ENCODE assay signal across 8 cellular contexts in the genomic region with DNA sequence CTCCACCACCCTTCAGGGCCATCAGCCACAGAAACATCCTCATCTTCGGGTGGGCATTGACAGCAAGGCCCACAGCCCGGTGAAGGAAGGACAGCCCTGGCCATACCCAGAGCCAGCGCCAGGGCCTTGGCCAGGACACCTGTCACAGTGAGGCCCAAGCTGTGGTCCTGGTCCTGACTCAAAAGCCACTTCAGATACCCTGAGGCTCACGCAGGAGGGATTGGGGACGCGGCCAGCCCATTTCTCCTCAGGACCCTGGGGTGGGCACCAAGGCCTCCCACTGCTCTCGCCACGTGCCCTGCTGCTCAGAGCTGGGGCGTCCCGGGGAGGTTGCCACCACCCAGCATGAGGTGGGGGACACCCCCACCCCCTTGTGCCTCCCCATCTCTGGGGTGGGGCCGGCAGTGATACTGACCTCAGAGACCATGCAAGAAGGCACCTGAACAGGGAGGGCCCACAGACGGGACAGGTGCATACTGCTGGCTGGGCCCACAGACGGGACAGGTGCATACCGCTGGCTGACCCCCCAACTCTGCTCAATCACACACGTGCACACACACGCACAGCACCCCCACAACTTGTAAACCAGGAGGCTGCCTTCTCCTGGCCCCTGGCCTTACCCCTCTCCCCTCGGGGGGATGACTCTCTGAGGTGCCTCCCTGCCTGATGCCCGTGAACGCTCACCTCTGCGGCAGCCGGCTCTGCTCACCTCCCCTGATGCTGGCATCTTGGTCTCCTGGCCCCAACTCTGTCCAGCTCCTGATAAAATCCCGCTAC. TPM values are rescaled to one million over a fixed set of nuclear protein-coding genes. Genes with fewer than 3 reads are reported as not detected.
DNase-seq lines count a peak whose midpoint lies in the region; ATAC-seq, FAIRE-seq and TF ChIP-seq lines count a peak whose summit lies in the region.
"Had no signal": no experiment of that assay in that cellular context is flagged by ENCODE, and none has a peak within 500 bp of the region (broad histone marks: within the 10 kb centered on the region; RNA-seq: fewer than 3 reads in every experiment).

No MANE protein-coding gene starts in this region.

- H3K27ac ChIP-seq in GM23338 (ENCODE audit: low read depth) (no peak overlapping the region), WERI-Rb-1 (peak overlapping the region; percentile 94), gastroesophageal sphincter (peak overlapping the region; percentile 40 to 84 (median 81)), spleen (peak overlapping the region in 7 of 8 donors; percentile 53 to 95 (median 83))

- no peaks in the 10 kb centered on the region for H3K9me3 ChIP-seq in WERI-Rb-1 (ENCODE audit: severe bottlenecking)
- H3K9me3 ChIP-seq in gastroesophageal sphincter: no peaks in the 10 kb centered on the region
- H3K9me3 ChIP-seq in spleen: no peaks in the 10 kb centered on the region
- H3K9me3 ChIP-seq in HAP-1: no peaks in the 10 kb centered on the region

- no peak for TF ChIP-seq CTCF in GM23338 (conservative IDR thresholded peaks at IDR 0.05; ENCODE audit: low read depth in 2 of 2)
- TF ChIP-seq CTCF in WERI-Rb-1 (IDR thresholded peaks at IDR 0.05; ENCODE audit: low read depth, low read length): no peak
- no peak for TF ChIP-seq CTCF in gastroesophageal sphincter (IDR thresholded peaks at IDR 0.05)
- TF ChIP-seq CTCF in spleen (IDR thresholded peaks at IDR 0.05 in 8 of 11, conservative IDR thresholded peaks at IDR 0.05 in 3 of 11): no peak

- H3K4me2 ChIP-seq in GM23338: peak overlapping the region; percentile 52; the same call in 1 of the 2 replicates

- ATAC-seq in GM23338: no peak
- ATAC-seq in gastroesophageal sphincter: no peak

- H3K4me1 ChIP-seq in GM23338 (ENCODE audit: insufficient read depth) (peaks cover 39% of the 10 kb centered on the region), gastroesophageal sphincter (peaks cover 0 to 91% (median 23%) of the 10 kb centered on the region in 3 donors), spleen (peaks cover 10 to 85% (median 52%) of the 10 kb centered on the region in 6 donors), HAP-1 (peaks cover 20% of the 10 kb centered on the region)

- H3K9me3 Mint-ChIP-seq in GM23338: no peaks in the 10 kb centered on the region

- in situ Hi-C loops in HAP-1 (cut with MboI; ENCODE audit: low sequenced_read_pairs): loop anchor here (25.0 kb wide), 1 partner anchor 468 kb away; a partner anchor contains a TSS

- H3K4me1 Mint-ChIP-seq in GM23338: peaks cover 61% of the 10 kb centered on the region

- H3K9me2 ChIP-seq in GM23338 (ENCODE audit: insufficient read depth): no peaks in the 10 kb centered on the region

- H3K27me3 ChIP-seq in GM23338 (ENCODE audit: insufficient read depth) (no peaks in the 10 kb centered on the region), WERI-Rb-1 (ENCODE audit: insufficient read depth, low read depth, severe bottlenecking) (no peaks in the 10 kb centered on the region), gastroesophageal sphincter (no peaks in the 10 kb centered on the region), spleen (replicated peaks in 1 of 7) (no peaks in the 10 kb centered on the region), HAP-1 (ENCODE audit: low read depth) (no peaks in the 10 kb centered on the region)

- TF ChIP-seq POLR2A in gastroesophageal sphincter (IDR thresholded peaks at IDR 0.05) (no peak), spleen (IDR thresholded peaks at IDR 0.05) (no peak)

- peaks cover 81% of the 10 kb centered on the region for H3K79me2 ChIP-seq in GM23338 (replicated peaks; ENCODE audit: insufficient read depth)

- 0 out of 2 replicates have a peak, but pooled peaks cover 7% of the 10 kb centered on the region for H3K36me3 ChIP-seq in GM23338 (ENCODE audit: insufficient read depth)
- H3K36me3 ChIP-seq in WERI-Rb-1: peaks cover 23% of the 10 kb centered on the region
- peaks cover 0 to 15% of the 10 kb centered on the region in 2 donors for H3K36me3 ChIP-seq in gastroesophageal sphincter
- H3K36me3 ChIP-seq in spleen: peaks cover 0 to 17% (median 0%) of the 10 kb centered on the region in 6 donors
- peaks cover 66% of the 10 kb centered on the region for H3K36me3 ChIP-seq in HAP-1 (replicated peaks)

- peak overlapping the region; percentile 56; the same call in 1 of the 2 replicates for H3K27ac Mint-ChIP-seq in GM23338

- peaks cover 78% of the 10 kb centered on the region for H3K36me3 Mint-ChIP-seq in GM23338 (ENCODE audit: low read depth)

- no peak overlapping the region; the same call in 2 of the 3 replicates for H3K4me3 Mint-ChIP-seq in GM23338

- H3F3A ChIP-seq in GM23338 (replicated peaks; ENCODE audit: low read depth): peaks cover 26% of the 10 kb centered on the region; the same call in 1 of the 2 replicates

- DNase-seq in GM23338 (ENCODE audit: low spot score) (no peak), WERI-Rb-1 (no peak), spleen (peak; percentile 80), HTR-8/SVneo (ENCODE audit: insufficient read length, low spot score) (no peak), cerebellar nuclear complex (lab: John Stamatoyannopoulos, UW) (no peak), HAP-1 (ENCODE audit: low spot score in 2 of 2) (no peak)
- DNase-seq: SW 1271 had no signal

- TF ChIP-seq EP300 in gastroesophageal sphincter (IDR thresholded peaks at IDR 0.05): no peak

- no peak for FAIRE-seq in HTR-8/SVneo (lab: Jason Lieb, UNC)

- peaks cover 37% of the 10 kb centered on the region for H4K20me1 ChIP-seq in GM23338 (replicated peaks; ENCODE audit: insufficient read depth)

- 0 out of 2 replicates have a peak overlapping the region, but pooled peaks have one; percentile 16 for H3K4me3 ChIP-seq in GM23338
- H3K4me3 ChIP-seq in WERI-Rb-1 (ENCODE audit: low read depth, low read length): no peak overlapping the region
- no peak overlapping the region for H3K4me3 ChIP-seq in gastroesophageal sphincter
- peak overlapping the region in 3 of 8 donors; percentile 20 to 64 (median 33) for H3K4me3 ChIP-seq in spleen
- no peak overlapping the region for H3K4me3 ChIP-seq in HAP-1

- 79% methylated on average over 6 of the region's 22 CpGs; no CpG with 5 or more reads in 1 of the 2 donors for WGBS in gastroesophageal sphincter (ENCODE audit: low coverage in 1 of 2), 2 donors
- WGBS in spleen, 5 donors: 84 to 93% (median 92%) methylated on average over 11 to 22 of the region's 22 CpGs

- H3K27me3 Mint-ChIP-seq in GM23338 (ENCODE audit: insufficient read depth, low read depth, poor library complexity): peaks cover 23% of the 10 kb centered on the region

- no peak overlapping the region for H2AFZ ChIP-seq in GM23338

- intact Hi-C loops in spleen (cut with DNase I; ENCODE audit: low total_unique reads): no loop called here

TF ChIP-seq in GM23338, 12 proteins besides CTCF, POLR2A, EP300 and RAD21 (continues in another document):
- TF ChIP-seq, protein P1, sequence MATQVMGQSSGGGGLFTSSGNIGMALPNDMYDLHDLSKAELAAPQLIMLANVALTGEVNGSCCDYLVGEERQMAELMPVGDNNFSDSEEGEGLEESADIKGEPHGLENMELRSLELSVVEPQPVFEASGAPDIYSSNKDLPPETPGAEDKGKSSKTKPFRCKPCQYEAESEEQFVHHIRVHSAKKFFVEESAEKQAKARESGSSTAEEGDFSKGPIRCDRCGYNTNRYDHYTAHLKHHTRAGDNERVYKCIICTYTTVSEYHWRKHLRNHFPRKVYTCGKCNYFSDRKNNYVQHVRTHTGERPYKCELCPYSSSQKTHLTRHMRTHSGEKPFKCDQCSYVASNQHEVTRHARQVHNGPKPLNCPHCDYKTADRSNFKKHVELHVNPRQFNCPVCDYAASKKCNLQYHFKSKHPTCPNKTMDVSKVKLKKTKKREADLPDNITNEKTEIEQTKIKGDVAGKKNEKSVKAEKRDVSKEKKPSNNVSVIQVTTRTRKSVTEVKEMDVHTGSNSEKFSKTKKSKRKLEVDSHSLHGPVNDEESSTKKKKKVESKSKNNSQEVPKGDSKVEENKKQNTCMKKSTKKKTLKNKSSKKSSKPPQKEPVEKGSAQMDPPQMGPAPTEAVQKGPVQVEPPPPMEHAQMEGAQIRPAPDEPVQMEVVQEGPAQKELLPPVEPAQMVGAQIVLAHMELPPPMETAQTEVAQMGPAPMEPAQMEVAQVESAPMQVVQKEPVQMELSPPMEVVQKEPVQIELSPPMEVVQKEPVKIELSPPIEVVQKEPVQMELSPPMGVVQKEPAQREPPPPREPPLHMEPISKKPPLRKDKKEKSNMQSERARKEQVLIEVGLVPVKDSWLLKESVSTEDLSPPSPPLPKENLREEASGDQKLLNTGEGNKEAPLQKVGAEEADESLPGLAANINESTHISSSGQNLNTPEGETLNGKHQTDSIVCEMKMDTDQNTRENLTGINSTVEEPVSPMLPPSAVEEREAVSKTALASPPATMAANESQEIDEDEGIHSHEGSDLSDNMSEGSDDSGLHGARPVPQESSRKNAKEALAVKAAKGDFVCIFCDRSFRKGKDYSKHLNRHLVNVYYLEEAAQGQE (IDR thresholded peaks at IDR 0.05; ENCODE audit: unreplicated experiment): no peak
- TF ChIP-seq, protein P2, sequence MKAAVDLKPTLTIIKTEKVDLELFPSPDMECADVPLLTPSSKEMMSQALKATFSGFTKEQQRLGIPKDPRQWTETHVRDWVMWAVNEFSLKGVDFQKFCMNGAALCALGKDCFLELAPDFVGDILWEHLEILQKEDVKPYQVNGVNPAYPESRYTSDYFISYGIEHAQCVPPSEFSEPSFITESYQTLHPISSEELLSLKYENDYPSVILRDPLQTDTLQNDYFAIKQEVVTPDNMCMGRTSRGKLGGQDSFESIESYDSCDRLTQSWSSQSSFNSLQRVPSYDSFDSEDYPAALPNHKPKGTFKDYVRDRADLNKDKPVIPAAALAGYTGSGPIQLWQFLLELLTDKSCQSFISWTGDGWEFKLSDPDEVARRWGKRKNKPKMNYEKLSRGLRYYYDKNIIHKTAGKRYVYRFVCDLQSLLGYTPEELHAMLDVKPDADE (IDR thresholded peaks at IDR 0.05): no peak
- TF ChIP-seq ZNF331 (CRISPR knock-in tag; IDR thresholded peaks at IDR 0.05; ENCODE audit: low read depth) (no peak), JUNB (IDR thresholded peaks at IDR 0.05; ENCODE audit: unreplicated experiment) (no peak), NANOG (IDR thresholded peaks at IDR 0.05; ENCODE audit: borderline replicate concordance) (no peak), EZH2 (IDR thresholded peaks at IDR 0.05; ENCODE audit: low read depth, unreplicated experiment) (no peak), ZNF114 (CRISPR knock-in tag; IDR thresholded peaks at IDR 0.05) (no peak), EZH2phosphoT487 (IDR thresholded peaks at IDR 0.05; ENCODE audit: unreplicated experiment) (no peak)

RNA-seq across cellular contexts. Expression of a gene that starts 14.2 kb away (rescaled TPM):
- 328 and 386 TPM in 2 replicates for total RNA-seq in GM23338 (2014; rRNA removed; shearing (Covaris generic))
- 107 and 109 TPM in 2 replicates for polyA plus RNA-seq in GM23338 (2016; fragmentation: Nextera tagmentation; extraction: Ambion mirVana)
- total RNA-seq in gastroesophageal sphincter: 10 to 100 TPM in 1 of 4 donors, 1 to 10 TPM in 3; 3.1 to 10.4 (median 6.0) TPM
- total RNA-seq in spleen: 10 to 100 TPM in 6 of 7 donors, 1 to 10 TPM in 1; 9.8 to 30.6 (median 18.5) TPM
- 1 to 10 TPM; 2.5 to 7.3 (median 5.1) TPM for polyA plus RNA-seq in spleen

Comparison
In these comparisons a context has a peak if more than half of its experiments do, and no peak if none do; other contexts are left out.
1. RNA of a gene that starts 14.2 kb away (total RNA-seq): 328 to 386 TPM in GM23338; 9.8 to 30.6 TPM in spleen and 3.1 to 10.4 TPM in gastroesophageal sphincter; every median in the first group is over 10 times any median in the second.